ENCODE assay signal across 1 cellular context in genomic region chr3:63905731-63906620, GRCh38.
A peak's percentile ranks its signal among the peaks of the same experiment; 100 is the strongest.
TF ChIP-seq lines count a peak whose summit lies in the region.

No MANE protein-coding gene starts in this region.

TF ChIP-seq in HepG2, 621 proteins besides CTCF, POLR2A, EP300 and RAD21:
- TF ChIP-seq ATF7 (IDR thresholded peaks at IDR 0.05), result peak; percentile 66; the same call in 1 of the 2 replicates
- TF ChIP-seq ATF7 (CRISPR knock-in tag; IDR thresholded peaks at IDR 0.05), result no peak
- TF ChIP-seq BCL3 (CRISPR knock-in tag; IDR thresholded peaks at IDR 0.05), result no peak
- TF ChIP-seq ZFP1 (CRISPR knock-in tag; IDR thresholded peaks at IDR 0.05), result no peak
- TF ChIP-seq MAZ (IDR thresholded peaks at IDR 0.05; ENCODE audit: borderline replicate concordance, low read depth, low read length), result no peak
- TF ChIP-seq MAZ (CRISPR knock-in tag; IDR thresholded peaks at IDR 0.05; ENCODE audit: low read depth), result no peak
- no peak for TF ChIP-seq HOXA3 (CRISPR knock-in tag; IDR thresholded peaks at IDR 0.05)
- no peak for TF ChIP-seq TOPORS (CRISPR knock-in tag; IDR thresholded peaks at IDR 0.05)
- TF ChIP-seq SNAPC2 (CRISPR knock-in tag; IDR thresholded peaks at IDR 0.05), result no peak
- no peak for TF ChIP-seq NFIC (IDR thresholded peaks at IDR 0.05; ENCODE audit: low read length)
TF ChIP-seq in HepG2: peak in this region for 1.
